In the genomic region with DNA sequence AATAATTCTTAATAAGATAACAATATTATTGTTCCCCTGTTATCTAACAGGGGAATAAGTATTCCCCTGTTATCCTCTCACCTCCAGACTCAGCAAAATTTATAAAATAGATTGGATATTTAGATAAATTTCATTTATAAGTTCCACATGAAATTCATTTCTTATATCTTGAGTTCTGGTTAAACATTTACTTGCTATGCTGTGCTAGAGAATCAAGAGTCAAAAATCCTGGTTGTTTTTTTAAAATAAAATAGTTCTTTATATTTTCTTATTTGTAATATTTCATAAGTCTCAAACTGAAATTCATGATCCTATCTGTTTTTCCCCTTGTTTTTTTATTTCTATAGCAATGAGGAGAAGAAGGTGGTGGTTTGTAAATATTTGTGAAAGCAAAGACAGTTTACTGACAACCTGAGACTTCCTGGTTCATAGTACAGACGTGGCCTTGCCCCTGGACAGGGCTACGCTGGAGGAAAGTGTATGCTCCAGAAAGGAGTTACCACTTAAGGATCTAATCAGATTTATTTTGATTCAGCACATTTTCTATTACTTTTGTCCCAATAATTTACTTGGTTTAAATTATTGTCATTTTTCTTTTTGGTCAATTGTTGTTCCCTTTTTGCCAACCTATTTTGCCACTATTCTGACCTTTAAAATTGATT, we compare ENCODE assay signal across 20 cellular contexts. TPM values are rescaled to one million over a fixed set of nuclear protein-coding genes. Genes with fewer than 3 reads are reported as not detected.
DNase-seq lines count a peak whose midpoint lies in the region; ATAC-seq and TF ChIP-seq lines count a peak whose summit lies in the region.
"Had no signal": no experiment of that assay in that cellular context is flagged by ENCODE, and none has a peak within 500 bp of the region (broad histone marks: within the 10 kb centered on the region; RNA-seq: fewer than 3 reads in every experiment).

No MANE protein-coding gene starts in this region.

- H3K9me2 ChIP-seq in HCT116 (ENCODE audit: insufficient read depth) (no peaks in the 10 kb centered on the region), hepatocyte (replicated peaks; ENCODE audit: insufficient read depth) (no peaks in the 10 kb centered on the region)

- H3K36me3 ChIP-seq in HCT116 (ENCODE audit: control insufficient read depth in 1 of 2, insufficient read depth in 2 of 2, low read length in 2 of 2) (no peaks in the 10 kb centered on the region), OCI-LY3 (replicated peaks; ENCODE audit: low read depth, low read length) (no peaks in the 10 kb centered on the region), hepatocyte (replicated peaks; ENCODE audit: insufficient read depth, low read depth) (no peaks in the 10 kb centered on the region)
- H3K36me3 ChIP-seq: left ventricle myocardium inferior, SJSA1, upper lobe of right lung had no signal

- no peak for DNase-seq in HCT116 (ENCODE audit: low read depth, low spot score)
- peak; percentile 37 for DNase-seq in hepatocyte (ENCODE audit: low spot score)
- peak; percentile 42 for DNase-seq in renal cortical epithelial cell (ENCODE audit: low read depth)
- DNase-seq in activated T-cell treated with anti-CD3 and anti-CD28 coated beads, Interleukin-2, amount 50 U/mL, for 48 hours, result no peak
- DNase-seq in NCI-H1930 (lab: John Stamatoyannopoulos, UW), result no peak
- DNase-seq in SKM-1 treated with dmso at 0.1 percent for 144 hours (lab: John Stamatoyannopoulos, UW; ENCODE audit: unreplicated experiment), result no peak
- DNase-seq: activated CD8-positive, alpha-beta T cell treated with anti-CD3 and anti-CD28 coated beads, Interleukin-2, amount 10 ng/mL, durations not matched to agents 7 days and 5 days; activated naive CD4-positive, alpha-beta T cell treated with anti-CD3 and anti-CD28 coated beads, Interleukin-2, amount 50 U/mL, for 16 hours; activated T-cell treated with anti-CD3 and anti-CD28 coated beads, Interleukin-2, amount 50 U/mL, for 4 hours; aorta; cerebellar nuclear complex; COR-L47; effector memory CD8-positive, alpha-beta T cell; HCEC 1CT; left ventricle myocardium inferior; stimulated activated CD8-positive, alpha-beta memory T cell treated with anti-CD3 and anti-CD28 coated beads, Interleukin-4, amount 100 ng/mL, for 48 hours; upper lobe of right lung had no signal

- H2AFZ ChIP-seq in HCT116 (ENCODE audit: low read depth, low read length, poor library complexity, severe bottlenecking) (peak overlapping the region; percentile 53), OCI-LY3 (ENCODE audit: low read depth, low read length) (no peak overlapping the region), hepatocyte (peak overlapping the region; percentile 1)

- intact Hi-C loops in HCT116 (cut with micrococcal nuclease), result no loop called here

- POLR2A ChIA-PET in HCT116 (lab: Charles Lee), result no interaction called here

- no peak overlapping the region for H3K4me2 ChIP-seq in HCT116 (ENCODE audit: low read length)
- 0 out of 2 replicates have a peak overlapping the region, but pooled peaks have one; percentile 56 for H3K4me2 ChIP-seq in OCI-LY3 (ENCODE audit: low read length)
- H3K4me2 ChIP-seq in hepatocyte, result peak overlapping the region; percentile 39

- H3K9me3 ChIP-seq in HCT116 (ENCODE audit: control insufficient read depth in 1 of 2, insufficient read depth in 1 of 2, low read depth in 1 of 2, low read length in 2 of 2) (no peaks in the 10 kb centered on the region), OCI-LY3 (ENCODE audit: insufficient read depth, low read length) (no peaks in the 10 kb centered on the region), hepatocyte (ENCODE audit: low read depth) (no peaks in the 10 kb centered on the region)
- H3K9me3 ChIP-seq: left ventricle myocardium inferior, SJSA1, upper lobe of right lung had no signal

- H3K79me2 ChIP-seq in HCT116 (ENCODE audit: insufficient read depth, low read length) (no peaks in the 10 kb centered on the region), OCI-LY3 (ENCODE audit: low read length) (no peaks in the 10 kb centered on the region), hepatocyte (no peaks in the 10 kb centered on the region)

- no peaks in the 10 kb centered on the region for H4K20me1 ChIP-seq in HCT116 (ENCODE audit: insufficient read depth)
- H4K20me1 ChIP-seq in OCI-LY3 (ENCODE audit: insufficient read depth, low read length), result no peaks in the 10 kb centered on the region
- H4K20me1 ChIP-seq in hepatocyte (ENCODE audit: insufficient read depth, poor library complexity, severe bottlenecking), result no peaks in the 10 kb centered on the region

- H3K27ac ChIP-seq in HCT116 (ENCODE audit: low read depth, low read length), result no peak overlapping the region
- no peak overlapping the region for H3K27ac ChIP-seq in OCI-LY3 (ENCODE audit: low read length)
- peak overlapping the region; percentile 43 for H3K27ac ChIP-seq in hepatocyte
- H3K27ac ChIP-seq: SJSA1, upper lobe of right lung had no signal

- H3K4me1 ChIP-seq in HCT116 (ENCODE audit: control insufficient read depth in 1 of 2, insufficient read depth in 2 of 2, low read length in 2 of 2), result no peaks in the 10 kb centered on the region
- peaks cover 15% of the 10 kb centered on the region for H3K4me1 ChIP-seq in OCI-LY3 (ENCODE audit: low read length)
- peaks cover 14% of the 10 kb centered on the region for H3K4me1 ChIP-seq in hepatocyte (ENCODE audit: insufficient read depth)

- RAD21 ChIA-PET in HCT116 (lab: Charles Lee; ENCODE audit: low non-redundant PET in 1 of 2, low total read pairs in 2 of 2, uncharacterized antibody in 2 of 2, unreplicated experiment in 2 of 2), result no interaction called here

- WGBS in hepatocyte (ENCODE audit: low lambda C conversion rate, missing lambda C conversion rate), result 42% methylated on average over 2 of the region's 2 CpGs

- TF ChIP-seq CTCF in HCT116 (IDR thresholded peaks at IDR 0.05 in 2 of 3, conservative IDR thresholded peaks at IDR 0.05 in 1 of 3; ENCODE audit: borderline replicate concordance in 1 of 3, insufficient read depth in 1 of 3, low read depth in 2 of 3, low read length in 2 of 3), result no peak
- TF ChIP-seq CTCF in OCI-LY3 (IDR thresholded peaks at IDR 0.05; ENCODE audit: low read depth, low read length), result no peak
- no peak for TF ChIP-seq CTCF in hepatocyte (IDR thresholded peaks at IDR 0.05; ENCODE audit: poor library complexity)

- H3K9ac ChIP-seq in HCT116 (ENCODE audit: low read length) (no peak overlapping the region), OCI-LY3 (ENCODE audit: low read length) (no peak overlapping the region)

- CTCF ChIA-PET in HCT116 (lab: Charles Lee), result no interaction called here

- no peak for TF ChIP-seq RAD21 in HCT116 (IDR thresholded peaks at IDR 0.05; ENCODE audit: low read depth)

- no peak for ATAC-seq in HCT116
- ATAC-seq: activated CD8-positive, alpha-beta T cell treated with anti-CD3 and anti-CD28 coated beads, Interleukin-2, amount 10 ng/mL, durations not matched to agents 7 days and 5 days; activated T-cell treated with anti-CD3 and anti-CD28 coated beads, Interleukin-2, amount 50 U/mL, for 4 hours; effector memory CD8-positive, alpha-beta T cell; Panc1; upper lobe of right lung had no signal

- H3K27me3 ChIP-seq in HCT116 (ENCODE audit: insufficient read depth, low read length), result no peaks in the 10 kb centered on the region
- no peaks in the 10 kb centered on the region for H3K27me3 ChIP-seq in OCI-LY3 (ENCODE audit: low read depth, low read length)
- H3K27me3 ChIP-seq in hepatocyte, result no peaks in the 10 kb centered on the region
- H3K27me3 ChIP-seq: SJSA1, upper lobe of right lung had no signal

- H3K4me3 ChIP-seq in HCT116 (replicated peaks in 1 of 2; ENCODE audit: low read depth in 1 of 2, low read length in 2 of 2) (no peak overlapping the region), OCI-LY3 (ENCODE audit: low read length) (no peak overlapping the region), hepatocyte (no peak overlapping the region)
- H3K4me3 ChIP-seq: left ventricle myocardium inferior, SJSA1, upper lobe of right lung had no signal

- no peak for TF ChIP-seq POLR2A in HCT116 (IDR thresholded peaks at IDR 0.05; ENCODE audit: borderline replicate concordance, extremely low read depth, insufficient read depth, insufficient read length)

- no TSS peak for BruUV-seq in HCT116 (replicated peaks; lab: Mats Ljungman, UMichigan)

TF ChIP-seq in HCT116, 20 proteins besides CTCF, POLR2A, EP300 and RAD21:
- TF ChIP-seq FOSL1 (IDR thresholded peaks at IDR 0.05; ENCODE audit: low read depth) (no peak), CBX3 (IDR thresholded peaks at IDR 0.05; ENCODE audit: low read depth) (no peak), SRF (IDR thresholded peaks at IDR 0.05; ENCODE audit: low read depth) (no peak), EZH2phosphoT487 (IDR thresholded peaks at IDR 0.05; ENCODE audit: borderline replicate concordance) (no peak), YY1 (IDR thresholded peaks at IDR 0.05; ENCODE audit: extremely low read depth, insufficient replicate concordance, low read depth, low read length) (no peak), EGR1 (IDR thresholded peaks at IDR 0.05; ENCODE audit: low read depth) (no peak), SIN3A (IDR thresholded peaks at IDR 0.05; ENCODE audit: low read depth) (no peak), TCF7L2 (IDR thresholded peaks at IDR 0.05; ENCODE audit: borderline replicate concordance, extremely low read depth, insufficient read depth, insufficient read length) (no peak), ZFX (IDR thresholded peaks at IDR 0.05) (no peak), CEBPB (IDR thresholded peaks at IDR 0.05; ENCODE audit: low read depth) (no peak), JUND (IDR thresholded peaks at IDR 0.05) (no peak), EZH2 (IDR thresholded peaks at IDR 0.05) (no peak), SP1 (IDR thresholded peaks at IDR 0.05; ENCODE audit: low read depth) (no peak)
- TF ChIP-seq, protein P1, sequence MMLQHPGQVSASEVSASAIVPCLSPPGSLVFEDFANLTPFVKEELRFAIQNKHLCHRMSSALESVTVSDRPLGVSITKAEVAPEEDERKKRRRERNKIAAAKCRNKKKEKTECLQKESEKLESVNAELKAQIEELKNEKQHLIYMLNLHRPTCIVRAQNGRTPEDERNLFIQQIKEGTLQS (IDR thresholded peaks at IDR 0.05), result no peak
- TF ChIP-seq, protein P2, sequence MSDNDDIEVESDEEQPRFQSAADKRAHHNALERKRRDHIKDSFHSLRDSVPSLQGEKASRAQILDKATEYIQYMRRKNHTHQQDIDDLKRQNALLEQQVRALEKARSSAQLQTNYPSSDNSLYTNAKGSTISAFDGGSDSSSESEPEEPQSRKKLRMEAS (IDR thresholded peaks at IDR 0.05), result no peak
TF ChIP-seq in HCT116: peak in this region for 0.

RNA-seq across cellular contexts. Expression of a gene that starts 37.8 kb away (rescaled TPM):
- total RNA-seq in HCT116 (2021; ENCODE audit: unreplicated experiment), result 25.7 TPM
- polyA plus RNA-seq in HCT116 (2012), result 3.5 and 5.7 TPM in 2 replicates
- total RNA-seq in hepatocyte, result 105 and 129 TPM in 2 replicates
- polyA plus RNA-seq in hepatocyte, result 95.5 and 96.9 TPM in 2 replicates
- total RNA-seq in renal cortical epithelial cell, result 74.0 and 94.8 TPM in 2 replicates

Comparison
In these comparisons a context has a peak if more than half of its experiments do, and no peak if none do; other contexts are left out.
1. DNase-seq: peak in hepatocyte (single experiment) and renal cortical epithelial cell (single experiment); none in HCT116 (single experiment), activated T-cell treated with anti-CD3 and anti-CD28 coated beads, Interleukin-2, amount 50 U/mL, for 48 hours (0 of 2), NCI-H1930 (0 of 2) and SKM-1 treated with dmso at 0.1 percent for 144 hours (single experiment).